ENCODE assay signal across 24 cellular contexts in genomic region chr9:94734054-94734754, GRCh38. TPM values are rescaled to one million over a fixed set of nuclear protein-coding genes. Genes with fewer than 3 reads are reported as not detected.
DNase-seq lines count a peak whose midpoint lies in the region; ATAC-seq, FAIRE-seq and TF ChIP-seq lines count a peak whose summit lies in the region.
"Had no signal": no experiment of that assay in that cellular context is flagged by ENCODE, and none has a peak within 500 bp of the region (broad histone marks: within the 10 kb centered on the region; RNA-seq: fewer than 3 reads in every experiment).

No MANE protein-coding gene starts in this region.

- in situ Hi-C loops in HepG2 (cut with HindIII; ENCODE audit: extremely low pct_ligation_motif_present, low pct_unique_long_range_greater_than_20kb), result no loop called here

- TF ChIP-seq RAD21 in liver (IDR thresholded peaks at IDR 0.05), result peak in 1 of 2 donors; percentile 26
- no peak for TF ChIP-seq RAD21 in HepG2 (CRISPR knock-in tag; IDR thresholded peaks at IDR 0.05)

- WGBS in liver, result 61% methylated on average over 4 of the region's 4 CpGs
- 97% methylated on average over 4 of the region's 4 CpGs for WGBS in HepG2 (ENCODE audit: low lambda C conversion rate)
- WGBS in heart left ventricle, 4 donors, result 34 to 57% (median 38%) methylated on average over 4 of the region's 4 CpGs

- H3K27me3 Mint-ChIP-seq in natural killer cell treated with Interleukin-12 subunit alpha and Interleukin-12 subunit beta and Interleukin-15 and Interleukin-18, amount 100 ng/mL, for 72 hours, result no peaks in the 10 kb centered on the region
- no peaks in the 10 kb centered on the region for H3K27me3 Mint-ChIP-seq in neural progenitor cell (ENCODE audit: insufficient read depth, low read depth)
- H3K27me3 Mint-ChIP-seq: activated CD4-positive, alpha-beta T cell treated with anti-CD3 and anti-CD28 coated beads, Interleukin-2, amount 10 ng/mL, durations not matched to agents 24 days and 14 days had no signal

- TF ChIP-seq EP300 in HepG2 (IDR thresholded peaks at IDR 0.05; ENCODE audit: low read depth in 2 of 2, low read length in 2 of 2) (no peak), HepG2 (CRISPR knock-in tag; IDR thresholded peaks at IDR 0.05; ENCODE audit: borderline replicate concordance) (no peak)

- peaks cover 0 to 5% of the 10 kb centered on the region in 2 donors for H3K4me1 Mint-ChIP-seq in natural killer cell treated with Interleukin-12 subunit alpha and Interleukin-12 subunit beta and Interleukin-15 and Interleukin-18, amount 100 ng/mL, for 72 hours (ENCODE audit: low read depth in 2 of 2)
- no peaks in the 10 kb centered on the region for H3K4me1 Mint-ChIP-seq in neural progenitor cell
- H3K4me1 Mint-ChIP-seq: activated CD4-positive, alpha-beta T cell treated with anti-CD3 and anti-CD28 coated beads, Interleukin-2, amount 10 ng/mL, durations not matched to agents 24 days and 14 days had no signal

- H3K4me3 ChIP-seq in liver (ENCODE audit: low read depth in 1 of 3, low read length in 3 of 3) (no peak overlapping the region), HepG2 (replicated peaks in 1 of 3; ENCODE audit: insufficient read depth in 1 of 3, low read depth in 2 of 3, low read length in 3 of 3) (no peak overlapping the region), heart left ventricle (no peak overlapping the region), neural progenitor cell (no peak overlapping the region)
- H3K4me3 ChIP-seq: A549, adrenal gland, BLaER1, SK-N-MC had no signal

- peaks cover 6% of the 10 kb centered on the region for H3K36me3 Mint-ChIP-seq in natural killer cell treated with Interleukin-12 subunit alpha and Interleukin-12 subunit beta and Interleukin-15 and Interleukin-18, amount 100 ng/mL, for 72 hours
- H3K36me3 Mint-ChIP-seq in neural progenitor cell, result peaks cover 4% of the 10 kb centered on the region

- H3K27me3 ChIP-seq in liver (ENCODE audit: control insufficient read depth in 4 of 4, insufficient read depth in 4 of 4, low read length in 3 of 4), result no peaks in the 10 kb centered on the region
- no peaks in the 10 kb centered on the region for H3K27me3 ChIP-seq in HepG2 (ENCODE audit: control insufficient read depth in 1 of 2, insufficient read depth in 2 of 2, low read length in 2 of 2)
- H3K27me3 ChIP-seq in heart left ventricle, result no peaks in the 10 kb centered on the region
- no peaks in the 10 kb centered on the region for H3K27me3 ChIP-seq in neural progenitor cell
- H3K27me3 ChIP-seq: adrenal gland, BLaER1 had no signal

- no peak overlapping the region for H2AFZ ChIP-seq in HepG2 (ENCODE audit: low read length)
- H2AFZ ChIP-seq in neural progenitor cell (replicated peaks), result no peak overlapping the region

- H3K4me3 Mint-ChIP-seq in natural killer cell treated with Interleukin-12 subunit alpha and Interleukin-12 subunit beta and Interleukin-15 and Interleukin-18, amount 100 ng/mL, for 72 hours, result no peak overlapping the region
- no peak overlapping the region for H3K4me3 Mint-ChIP-seq in neural progenitor cell
- H3K4me3 Mint-ChIP-seq: activated CD4-positive, alpha-beta T cell treated with anti-CD3 and anti-CD28 coated beads, Interleukin-2, amount 10 ng/mL, durations not matched to agents 24 days and 14 days; HFFc6 had no signal

- H3K9ac ChIP-seq in liver (ENCODE audit: low read depth in 1 of 2, low read length in 2 of 2), result no peak overlapping the region
- H3K9ac ChIP-seq in HepG2 (ENCODE audit: insufficient read depth, low read depth, low read length), result no peak overlapping the region
- H3K9ac ChIP-seq in neural progenitor cell, result no peak overlapping the region
- H3K9ac ChIP-seq: BLaER1 had no signal

- no peaks in the 10 kb centered on the region for H3K9me3 ChIP-seq in liver (ENCODE audit: control insufficient read depth in 4 of 4, low read length in 3 of 4)
- no peaks in the 10 kb centered on the region for H3K9me3 ChIP-seq in HepG2 (ENCODE audit: low read length)
- no peaks in the 10 kb centered on the region for H3K9me3 ChIP-seq in heart left ventricle
- H3K9me3 ChIP-seq in neural progenitor cell (ENCODE audit: low read depth), result no peaks in the 10 kb centered on the region
- H3K9me3 ChIP-seq: A549, adrenal gland, BLaER1 had no signal

- no peaks in the 10 kb centered on the region for H3K9me3 Mint-ChIP-seq in natural killer cell treated with Interleukin-12 subunit alpha and Interleukin-12 subunit beta and Interleukin-15 and Interleukin-18, amount 100 ng/mL, for 72 hours
- H3K9me3 Mint-ChIP-seq in neural progenitor cell, result no peaks in the 10 kb centered on the region
- H3K9me3 Mint-ChIP-seq: activated CD4-positive, alpha-beta T cell treated with anti-CD3 and anti-CD28 coated beads, Interleukin-2, amount 10 ng/mL, durations not matched to agents 24 days and 14 days; HFFc6 had no signal

- TF ChIP-seq POLR2A in HepG2 (IDR thresholded peaks at IDR 0.05; ENCODE audit: insufficient read depth in 1 of 2, low read depth in 2 of 2, low read length in 2 of 2) (no peak), heart left ventricle (IDR thresholded peaks at IDR 0.05) (no peak)

- no peaks in the 10 kb centered on the region for H3F3A ChIP-seq in neural progenitor cell (ENCODE audit: low read depth)

- TF ChIP-seq CTCF in liver (IDR thresholded peaks at IDR 0.05; ENCODE audit: low read depth, low read length, missing input control) (no peak), HepG2 (CRISPR knock-in tag; IDR thresholded peaks at IDR 0.05) (no peak), heart left ventricle (IDR thresholded peaks at IDR 0.05) (no peak), neural progenitor cell (IDR thresholded peaks at IDR 0.05) (no peak)

- H3K4me2 ChIP-seq in HepG2 (ENCODE audit: low read depth, low read length), result no peak overlapping the region
- no peak overlapping the region for H3K4me2 ChIP-seq in neural progenitor cell
- H3K4me2 ChIP-seq: A549, BLaER1 had no signal

- H4K20me1 ChIP-seq in HepG2 (ENCODE audit: insufficient read depth, low read length) (no peaks in the 10 kb centered on the region), neural progenitor cell (ENCODE audit: low read depth) (peaks cover 8% of the 10 kb centered on the region)
- H4K20me1 ChIP-seq: BLaER1 had no signal

- ATAC-seq in HepG2 (no peak), heart left ventricle (peak in 3 of 4 donors; percentile 55 to 91 (median 86)), GM19397 (IDR thresholded peaks at IDR 0.05; ENCODE audit: unreplicated experiment) (no peak)
- no peak for ATAC-seq in natural killer cell treated with Interleukin-12 subunit alpha and Interleukin-12 subunit beta and Interleukin-15 and Interleukin-18, amount 100 ng/mL, for 72 hours
- ATAC-seq: A549, Panc1 had no signal

- no TSS peak for BruUV-seq in HepG2 (replicated peaks; lab: Mats Ljungman, UMichigan)

- DNase-seq in HepG2 (ENCODE audit: low spot score), result no peak
- DNase-seq in OCI-M1 (lab: John Stamatoyannopoulos, UW), result peak; percentile 7
- peak in 1 of 5 donors; percentile 20 for DNase-seq in heart left ventricle
- no peak for DNase-seq in islet precursor cell
- DNase-seq in natural killer cell treated with Interleukin-12 subunit alpha and Interleukin-12 subunit beta and Interleukin-15 and Interleukin-18, amount 100 ng/mL, for 72 hours (ENCODE audit: low spot score), result no peak
- DNase-seq in neural progenitor cell (ENCODE audit: low spot score), result no peak
- DNase-seq: activated CD4-positive, alpha-beta T cell treated with anti-CD3 and anti-CD28 coated beads, Interleukin-2, amount 10 ng/mL, durations not matched to agents 24 days and 14 days; activated gamma-delta T cell; HFFc6; midbrain; NCI-H1436; NCI-H82; stimulated activated CD4-positive, alpha-beta T cell treated with anti-CD3 and anti-CD28 coated beads, Interleukin-12 subunit alpha, Interleukin-12 subunit beta, amount 100 ng/mL, for 4 hours; substantia nigra; T-helper 9 cell had no signal

- intact Hi-C loops in HepG2 (cut with micrococcal nuclease; ENCODE audit: unreplicated experiment), result no loop called here
- intact Hi-C loops in heart left ventricle (cut with DNase I), result no loop called here

- H3K27ac ChIP-seq in liver (ENCODE audit: low read depth in 1 of 2, low read length in 2 of 2) (no peak overlapping the region), HepG2 (ENCODE audit: extremely low read length, insufficient read depth, low read length) (no peak overlapping the region), heart left ventricle (peak overlapping the region in 6 of 12 donors; percentile 8 to 54 (median 20)), neural progenitor cell (no peak overlapping the region)
- H3K27ac ChIP-seq: A549, adrenal gland, BLaER1, SK-N-MC had no signal

- H3K27ac Mint-ChIP-seq in natural killer cell treated with Interleukin-12 subunit alpha and Interleukin-12 subunit beta and Interleukin-15 and Interleukin-18, amount 100 ng/mL, for 72 hours, result no peak overlapping the region
- H3K27ac Mint-ChIP-seq in neural progenitor cell, result no peak overlapping the region
- H3K27ac Mint-ChIP-seq: activated CD4-positive, alpha-beta T cell treated with anti-CD3 and anti-CD28 coated beads, Interleukin-2, amount 10 ng/mL, durations not matched to agents 24 days and 14 days; HFFc6 had no signal

- no peaks in the 10 kb centered on the region for H3K36me3 ChIP-seq in liver (ENCODE audit: control insufficient read depth in 4 of 4, insufficient read depth in 3 of 4, low read depth in 1 of 4, low read length in 3 of 4)
- H3K36me3 ChIP-seq in HepG2 (replicated peaks in 1 of 2; ENCODE audit: control insufficient read depth in 1 of 2, insufficient read depth in 2 of 2, low read length in 2 of 2), result peaks cover 0 to 4% of the 10 kb centered on the region in 2 experiments; a peak in 2 of 5 replicates
- peaks cover 0 to 3% (median 0%) of the 10 kb centered on the region in 9 donors for H3K36me3 ChIP-seq in heart left ventricle
- H3K36me3 ChIP-seq in neural progenitor cell, result no peaks in the 10 kb centered on the region
- H3K36me3 ChIP-seq: adrenal gland had no signal

- POLR2A ChIA-PET in HepG2 (lab: Yijun Ruan, JAX), result interaction anchor here (1.1 kb wide), 1 partner anchor 8 kb away, joined by 3 read pairs; the partner anchor contains the start of gene AOPEP

- H3K4me1 ChIP-seq in liver (ENCODE audit: control insufficient read depth in 4 of 4, insufficient read depth in 4 of 4, low read length in 3 of 4), result peaks cover 0 to 2% (median 0%) of the 10 kb centered on the region in 4 donors
- no peaks in the 10 kb centered on the region for H3K4me1 ChIP-seq in HepG2 (ENCODE audit: insufficient read depth, low read length)
- peaks cover 0 to 21% (median 12%) of the 10 kb centered on the region in 12 donors for H3K4me1 ChIP-seq in heart left ventricle
- no peaks in the 10 kb centered on the region for H3K4me1 ChIP-seq in neural progenitor cell
- H3K4me1 ChIP-seq: adrenal gland had no signal

- H3K79me2 ChIP-seq in HepG2 (ENCODE audit: insufficient read depth, low read length) (no peaks in the 10 kb centered on the region), neural progenitor cell (ENCODE audit: low read depth) (peaks cover 30% of the 10 kb centered on the region)

- FAIRE-seq in HepG2 (lab: Jason Lieb, UNC), result no peak
- FAIRE-seq: A549, frontal cortex, urothelium cell line had no signal

- CTCF ChIA-PET in HepG2 (lab: Yijun Ruan, JAX; ENCODE audit: low intra/inter-chr PET ratio, low total read pairs), result no interaction called here

RNA-seq across cellular contexts. Expression of gene AOPEP, which starts 7.7 kb away (rescaled TPM):
- 10 to 100 TPM; 22.2 to 77.1 TPM for total RNA-seq in liver
- polyA plus RNA-seq in liver, result 10 to 100 TPM; 24.1 to 45.4 TPM
- 32.8 and 41.6 TPM in 2 replicates for total RNA-seq in HepG2 (2016; rRNA removed; fragmentation: Illumina TruSeq; extraction: Trizol)
- total RNA-seq in HepG2 (2016; cell fraction: cytosol; rRNA removed; fragmentation: Illumina TruSeq; extraction: Trizol; ENCODE audit: low read depth), result 123 and 126 TPM in 2 replicates
- total RNA-seq in HepG2 (2016; cell fraction: insoluble cytoplasmic fraction; rRNA removed; fragmentation: Illumina TruSeq; extraction: Trizol), result 32.0 and 42.2 TPM in 2 replicates
- 97.8 and 104 TPM in 2 replicates for total RNA-seq in HepG2 (2016; cell fraction: membrane; rRNA removed; fragmentation: Illumina TruSeq; extraction: Trizol)
- 73.7 and 78.3 TPM in 2 replicates for total RNA-seq in HepG2 (2016; cell fraction: nucleus; rRNA removed; fragmentation: Illumina TruSeq; extraction: Trizol)
- polyA plus RNA-seq in HepG2 (2011; rRNA removed), result 21.7 and 22.2 TPM in 2 replicates
- 20.4 and 22.0 TPM in 2 replicates for polyA plus RNA-seq in HepG2 (2011; cell fraction: cytosol; rRNA removed)
- 39.3 and 43.4 TPM in 2 replicates for polyA plus RNA-seq in HepG2 (2011; cell fraction: nucleus; rRNA removed)
- 24.1 and 26.1 TPM in 2 replicates for polyA plus RNA-seq in HepG2 (2012)
- 146 and 149 TPM in 2 replicates for polyA plus RNA-seq in HepG2 (2016; cell fraction: cytosol; fragmentation: Illumina TruSeq; extraction: Trizol; ENCODE audit: low read depth)
- 35.6 and 38.6 TPM in 2 replicates for polyA plus RNA-seq in HepG2 (2016; cell fraction: insoluble cytoplasmic fraction; fragmentation: Illumina TruSeq; extraction: Trizol; ENCODE audit: low read depth)
- 101 TPM in 2 replicates for polyA plus RNA-seq in HepG2 (2016; cell fraction: membrane; fragmentation: Illumina TruSeq; extraction: Trizol; ENCODE audit: low read depth)
- 45.0 and 46.7 TPM in 2 replicates for polyA plus RNA-seq in HepG2 (2016; cell fraction: nucleus; fragmentation: Illumina TruSeq; extraction: Trizol; ENCODE audit: insufficient read depth, low read depth)
- polyA minus RNA-seq in HepG2 (2011; rRNA and poly(A)+ RNA removed; ENCODE audit: low replicate concordance), result 43.7 TPM in 2 replicates
- 8.5 and 9.2 TPM in 2 replicates for polyA minus RNA-seq in HepG2 (2011; cell fraction: cytosol; rRNA and poly(A)+ RNA removed)
- 186 and 194 TPM in 2 replicates for polyA minus RNA-seq in HepG2 (2011; cell fraction: nucleus; rRNA and poly(A)+ RNA removed)
- 100 to 1,000 TPM; 123 to 310 (median 185) TPM for total RNA-seq in heart left ventricle
- polyA plus RNA-seq in heart left ventricle, result 100 to 1,000 TPM; 105 to 252 TPM
- 10 to 100 TPM; 11.7 to 27.3 TPM for total RNA-seq in natural killer cell treated with Interleukin-12 subunit alpha and Interleukin-12 subunit beta and Interleukin-15 and Interleukin-18, amount 100 ng/mL, for 72 hours
- total RNA-seq in neural progenitor cell (ENCODE audit: low replicate concordance), result 16.6 and 18.3 TPM in 2 replicates

Comparison
In these comparisons a context has a peak if more than half of its experiments do, and no peak if none do; other contexts are left out.
1. ATAC-seq: peak in heart left ventricle (3 of 4); none in HepG2 (single experiment), GM19397 (single experiment) and natural killer cell treated with Interleukin-12 subunit alpha and Interleukin-12 subunit beta and Interleukin-15 and Interleukin-18, amount 100 ng/mL, for 72 hours (0 of 2).